ENCODE assay signal across 15 cellular contexts in genomic region chr3:172258616-172259015, GRCh38.
A peak's percentile ranks its signal among the peaks of the same experiment; 100 is the strongest.
DNase-seq lines count a peak whose midpoint lies in the region; ATAC-seq, FAIRE-seq and TF ChIP-seq lines count a peak whose summit lies in the region.
"Had no signal": no experiment of that assay in that cellular context is flagged by ENCODE, and none has a peak within 500 bp of the region (broad histone marks: within the 10 kb centered on the region; RNA-seq: fewer than 3 reads in every experiment).

No MANE protein-coding gene starts in this region.

- H3K4me3 Mint-ChIP-seq in nephron = no peak overlapping the region
- H3K4me3 Mint-ChIP-seq: activated CD8-positive, alpha-beta T cell treated with anti-CD3 and anti-CD28 coated beads, Interleukin-2, amount 10 ng/mL, durations not matched to agents 7 days and 5 days; activated naive CD4-positive, alpha-beta T cell treated with anti-CD3 and anti-CD28 coated beads, Interleukin-2, amount 50 U/mL, for 24 hours; CD8-positive, alpha-beta memory T cell had no signal

- no peak overlapping the region for H3K4me3 ChIP-seq in PC-9
- H3K4me3 ChIP-seq in fibroblast of mammary gland (ENCODE audit: control insufficient read depth, low read depth, low read length) = no peak overlapping the region
- H3K4me3 ChIP-seq in tibial artery = no peak overlapping the region

- H3K4me2 ChIP-seq in PC-9 = peak overlapping the region; percentile 70

- H3K9me2 ChIP-seq in PC-9 (ENCODE audit: insufficient read depth) = no peaks in the 10 kb centered on the region

- ATAC-seq in GM18498 (IDR thresholded peaks at IDR 0.05; ENCODE audit: unreplicated experiment) = no peak
- ATAC-seq in HG02588 (IDR thresholded peaks at IDR 0.05; ENCODE audit: unreplicated experiment) = no peak
- ATAC-seq: activated CD8-positive, alpha-beta T cell treated with anti-CD3 and anti-CD28 coated beads, Interleukin-2, amount 10 ng/mL, durations not matched to agents 7 days and 5 days had no signal

- H3K36me3 ChIP-seq in PC-9 (ENCODE audit: low read depth) (peaks cover 66% of the 10 kb centered on the region), tibial artery (no peaks in the 10 kb centered on the region)

- TF ChIP-seq CTCF in PC-9 (conservative IDR thresholded peaks at IDR 0.05) (no peak), fibroblast of mammary gland (conservative IDR thresholded peaks at IDR 0.05; ENCODE audit: control insufficient read depth, insufficient read depth, low read depth, low read length) (no peak), nephron (IDR thresholded peaks at IDR 0.05; ENCODE audit: unreplicated experiment in 3 of 3) (no peak), tibial artery (IDR thresholded peaks at IDR 0.05) (no peak)

- H3K27ac ChIP-seq in PC-9 = peak overlapping the region; percentile 94
- peak overlapping the region; percentile 69 to 81 for H3K27ac ChIP-seq in tibial artery

- H3K4me1 Mint-ChIP-seq in nephron = peaks cover 65% of the 10 kb centered on the region
- H3K4me1 Mint-ChIP-seq: activated naive CD4-positive, alpha-beta T cell treated with anti-CD3 and anti-CD28 coated beads, Interleukin-2, amount 50 U/mL, for 24 hours; CD8-positive, alpha-beta memory T cell had no signal

- peaks cover 86% of the 10 kb centered on the region for H3K4me1 ChIP-seq in PC-9 (replicated peaks; ENCODE audit: insufficient read depth)
- peaks cover 0 to 100% (median 74%) of the 10 kb centered on the region in 4 donors for H3K4me1 ChIP-seq in tibial artery

- DNase-seq in PC-9 (no peak), fibroblast of mammary gland (ENCODE audit: low read depth) (peak; percentile 30), tibial artery (no peak), DMS 273 (lab: John Stamatoyannopoulos, UW; ENCODE audit: unreplicated experiment) (no peak), RCC 7860 (ENCODE audit: low spot score) (no peak)
- DNase-seq: activated CD8-positive, alpha-beta T cell treated with anti-CD3 and anti-CD28 coated beads, Interleukin-2, amount 10 ng/mL, durations not matched to agents 7 days and 5 days; CD8-positive, alpha-beta memory T cell; H7; occipital lobe; T-helper 9 cell had no signal

- peak overlapping the region; percentile 97 to 98 (median 97) for H3K27ac Mint-ChIP-seq in nephron
- H3K27ac Mint-ChIP-seq: activated CD8-positive, alpha-beta T cell treated with anti-CD3 and anti-CD28 coated beads, Interleukin-2, amount 10 ng/mL, durations not matched to agents 7 days and 5 days; activated naive CD4-positive, alpha-beta T cell treated with anti-CD3 and anti-CD28 coated beads, Interleukin-2, amount 50 U/mL, for 24 hours; CD8-positive, alpha-beta memory T cell had no signal

- peaks cover 44% of the 10 kb centered on the region for H3K36me3 Mint-ChIP-seq in nephron (ENCODE audit: low read depth)

- no peaks in the 10 kb centered on the region for H4K20me1 ChIP-seq in PC-9 (ENCODE audit: insufficient read depth)

- no peak overlapping the region for H2AFZ ChIP-seq in PC-9

- BruUV-seq in PC-9 (replicated peaks; lab: Mats Ljungman, UMichigan) = no TSS peak

- H3K9me3 Mint-ChIP-seq in nephron = no peaks in the 10 kb centered on the region
- H3K9me3 Mint-ChIP-seq: activated naive CD4-positive, alpha-beta T cell treated with anti-CD3 and anti-CD28 coated beads, Interleukin-2, amount 50 U/mL, for 24 hours; CD8-positive, alpha-beta memory T cell had no signal

- POLR2A ChIA-PET in PC-9 (lab: Charles Lee; ENCODE audit: unreplicated experiment) = no interaction called here

- no peak for FAIRE-seq in RCC 7860 (lab: Jason Lieb, UNC)
- FAIRE-seq: endothelial cell of umbilical vein had no signal

- H3F3A ChIP-seq in PC-9 (ENCODE audit: insufficient read depth, low read depth) = peaks cover 79% of the 10 kb centered on the region

- H3K9me3 ChIP-seq in PC-9 (ENCODE audit: insufficient read depth, low read depth) = no peaks in the 10 kb centered on the region
- H3K9me3 ChIP-seq in tibial artery = no peaks in the 10 kb centered on the region

- no peaks in the 10 kb centered on the region for H3K27me3 Mint-ChIP-seq in nephron (ENCODE audit: low read depth)
- H3K27me3 Mint-ChIP-seq: activated naive CD4-positive, alpha-beta T cell treated with anti-CD3 and anti-CD28 coated beads, Interleukin-2, amount 50 U/mL, for 24 hours; CD8-positive, alpha-beta memory T cell had no signal

- peaks cover 87% of the 10 kb centered on the region for H3K79me2 ChIP-seq in PC-9 (ENCODE audit: low read depth)

- CTCF ChIA-PET in PC-9 (lab: Charles Lee) = no interaction called here

- H3K27me3 ChIP-seq in PC-9 (ENCODE audit: insufficient read depth, low read depth) = no peaks in the 10 kb centered on the region
- H3K27me3 ChIP-seq in tibial artery = no peaks in the 10 kb centered on the region

- intact Hi-C loops in PC-9 (cut with micrococcal nuclease; ENCODE audit: unreplicated experiment) (no loop called here), tibial artery (cut with DNase I; ENCODE audit: low total_unique reads) (loop anchor here (5.0 kb wide), 1 partner anchor 46 kb away; no protein-coding TSS in a partner anchor)
